1 cellular context compared by ENCODE assay signal in genomic region chr15:59689626-59690236, GRCh38.
TF ChIP-seq lines count a peak whose summit lies in the region.

No MANE protein-coding gene starts in this region.

TF ChIP-seq in K562, 482 proteins besides CTCF, POLR2A, EP300 and RAD21 (continued from another document and continues in another):
- no peak for TF ChIP-seq THRB (CRISPR knock-in tag; conservative IDR thresholded peaks at IDR 0.05)
- TF ChIP-seq ATF7 (IDR thresholded peaks at IDR 0.05): no peak
- TF ChIP-seq CHCHD3 (CRISPR knock-in tag; IDR thresholded peaks at IDR 0.05): no peak
- no peak for TF ChIP-seq FOXM1 (IDR thresholded peaks at IDR 0.05; ENCODE audit: low read depth)
- TF ChIP-seq FOXM1 (CRISPR knock-in tag; IDR thresholded peaks at IDR 0.05; ENCODE audit: low read depth): no peak
- 0 out of 2 replicates have a peak, but pooled peaks have one; percentile 41 for TF ChIP-seq MIER1 (IDR thresholded peaks at IDR 0.05; ENCODE audit: low read depth)
- TF ChIP-seq PRDM10 (IDR thresholded peaks at IDR 0.05; ENCODE audit: partially characterized antibody): peak; percentile 9
- TF ChIP-seq ZNF431 (CRISPR knock-in tag; IDR thresholded peaks at IDR 0.05): no peak
- TF ChIP-seq ZNF586 (CRISPR knock-in tag; conservative IDR thresholded peaks at IDR 0.05): no peak
- no peak for TF ChIP-seq MXI1 (IDR thresholded peaks at IDR 0.05; ENCODE audit: low read depth, low read length)
- TF ChIP-seq, protein P1, sequence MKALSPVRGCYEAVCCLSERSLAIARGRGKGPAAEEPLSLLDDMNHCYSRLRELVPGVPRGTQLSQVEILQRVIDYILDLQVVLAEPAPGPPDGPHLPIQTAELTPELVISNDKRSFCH (CRISPR knock-in tag; IDR thresholded peaks at IDR 0.05): no peak
- TF ChIP-seq, protein P1 (tag; IDR thresholded peaks at IDR 0.05): no peak
- no peak for TF ChIP-seq POLR2H (tag; IDR thresholded peaks at IDR 0.05; ENCODE audit: low read depth)
- no peak for TF ChIP-seq BRF1 (IDR thresholded peaks at IDR 0.05; ENCODE audit: borderline replicate concordance, extremely low read depth, insufficient read length)
- no peak for TF ChIP-seq PTRF (tag; IDR thresholded peaks at IDR 0.05)
- TF ChIP-seq, protein P2, sequence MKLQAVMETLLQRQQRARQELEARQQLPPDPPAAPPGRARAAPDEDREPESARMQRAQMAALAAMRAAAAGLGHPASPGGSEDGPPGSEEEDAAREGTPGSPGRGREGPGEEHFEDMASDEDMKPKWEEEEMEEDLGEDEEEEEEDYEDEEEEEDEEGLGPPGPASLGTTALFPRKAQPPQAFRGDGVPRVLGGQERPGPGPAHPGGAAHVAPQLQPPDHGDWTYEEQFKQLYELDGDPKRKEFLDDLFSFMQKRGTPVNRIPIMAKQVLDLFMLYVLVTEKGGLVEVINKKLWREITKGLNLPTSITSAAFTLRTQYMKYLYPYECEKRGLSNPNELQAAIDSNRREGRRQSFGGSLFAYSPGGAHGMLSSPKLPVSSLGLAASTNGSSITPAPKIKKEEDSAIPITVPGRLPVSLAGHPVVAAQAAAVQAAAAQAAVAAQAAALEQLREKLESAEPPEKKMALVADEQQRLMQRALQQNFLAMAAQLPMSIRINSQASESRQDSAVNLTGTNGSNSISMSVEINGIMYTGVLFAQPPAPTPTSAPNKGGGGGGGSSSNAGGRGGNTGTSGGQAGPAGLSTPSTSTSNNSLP (IDR thresholded peaks at IDR 0.05; ENCODE audit: borderline replicate concordance, low read depth, low read length): peak; percentile 36; the same call in 1 of the 2 replicates
- TF ChIP-seq BCLAF1 (IDR thresholded peaks at IDR 0.05; ENCODE audit: borderline replicate concordance in 1 of 2, control insufficient read depth in 1 of 2, low read depth in 2 of 2, low read length in 1 of 2): no peak
- TF ChIP-seq EP400 (IDR thresholded peaks at IDR 0.05): peak; percentile 54; the same call in 1 of the 2 replicates
- TF ChIP-seq ZNF41 (CRISPR knock-in tag; conservative IDR thresholded peaks at IDR 0.05): no peak
- TF ChIP-seq CSDE1 (IDR thresholded peaks at IDR 0.05): no peak
- peak in 1 of 2 experiments; percentile 57; a peak in 2 of 4 replicates for TF ChIP-seq HDAC1 (IDR thresholded peaks at IDR 0.05)
- TF ChIP-seq TBP (optimal IDR thresholded peaks at IDR 0.05; ENCODE audit: low read depth, low read length): no peak
- no peak for TF ChIP-seq SMARCB1 (IDR thresholded peaks at IDR 0.05; ENCODE audit: insufficient read length, low read depth)
- TF ChIP-seq POU5F1 (IDR thresholded peaks at IDR 0.05; ENCODE audit: borderline replicate concordance, low read depth, low read length, partially characterized antibody): no peak
- TF ChIP-seq NFE2L1 (tag; IDR thresholded peaks at IDR 0.05; ENCODE audit: borderline replicate concordance, low read depth): no peak
- TF ChIP-seq DNMT1 (IDR thresholded peaks at IDR 0.05): peak; percentile 74; the same call in 1 of the 2 replicates
- no peak for TF ChIP-seq NFATC3 (IDR thresholded peaks at IDR 0.05)
- TF ChIP-seq GABPB1 (CRISPR knock-in tag; IDR thresholded peaks at IDR 0.05): no peak
- no peak for TF ChIP-seq FUS (optimal IDR thresholded peaks at IDR 0.05; ENCODE audit: low read depth, low read length)
- TF ChIP-seq HMGN3 (IDR thresholded peaks at IDR 0.05; ENCODE audit: borderline replicate concordance, extremely low read depth, insufficient read length, low read depth, low read length): no peak
- TF ChIP-seq GTF2A2 (tag; IDR thresholded peaks at IDR 0.05): no peak
- no peak for TF ChIP-seq NCOA4 (IDR thresholded peaks at IDR 0.05; ENCODE audit: partially characterized antibody)
- TF ChIP-seq, protein P3, sequence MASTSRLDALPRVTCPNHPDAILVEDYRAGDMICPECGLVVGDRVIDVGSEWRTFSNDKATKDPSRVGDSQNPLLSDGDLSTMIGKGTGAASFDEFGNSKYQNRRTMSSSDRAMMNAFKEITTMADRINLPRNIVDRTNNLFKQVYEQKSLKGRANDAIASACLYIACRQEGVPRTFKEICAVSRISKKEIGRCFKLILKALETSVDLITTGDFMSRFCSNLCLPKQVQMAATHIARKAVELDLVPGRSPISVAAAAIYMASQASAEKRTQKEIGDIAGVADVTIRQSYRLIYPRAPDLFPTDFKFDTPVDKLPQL (IDR thresholded peaks at IDR 0.05; ENCODE audit: extremely low read depth, insufficient read length): no peak
- peak in 1 of 3 experiments; percentile 64 for TF ChIP-seq YY1 (IDR thresholded peaks at IDR 0.05; ENCODE audit: borderline replicate concordance in 1 of 3, control insufficient read depth in 1 of 3, extremely low read depth in 1 of 3, insufficient read depth in 3 of 3, insufficient read length in 1 of 3, insufficient replicate concordance in 2 of 3, low read depth in 1 of 3, low read length in 2 of 3)
- no peak for TF ChIP-seq ZNF217 (CRISPR knock-in tag; IDR thresholded peaks at IDR 0.05)
- TF ChIP-seq MYNN (IDR thresholded peaks at IDR 0.05): no peak
- no peak for TF ChIP-seq MYNN (CRISPR knock-in tag; IDR thresholded peaks at IDR 0.05)
- TF ChIP-seq MCM2 (IDR thresholded peaks at IDR 0.05; ENCODE audit: low read depth): no peak
- TF ChIP-seq, protein P4, sequence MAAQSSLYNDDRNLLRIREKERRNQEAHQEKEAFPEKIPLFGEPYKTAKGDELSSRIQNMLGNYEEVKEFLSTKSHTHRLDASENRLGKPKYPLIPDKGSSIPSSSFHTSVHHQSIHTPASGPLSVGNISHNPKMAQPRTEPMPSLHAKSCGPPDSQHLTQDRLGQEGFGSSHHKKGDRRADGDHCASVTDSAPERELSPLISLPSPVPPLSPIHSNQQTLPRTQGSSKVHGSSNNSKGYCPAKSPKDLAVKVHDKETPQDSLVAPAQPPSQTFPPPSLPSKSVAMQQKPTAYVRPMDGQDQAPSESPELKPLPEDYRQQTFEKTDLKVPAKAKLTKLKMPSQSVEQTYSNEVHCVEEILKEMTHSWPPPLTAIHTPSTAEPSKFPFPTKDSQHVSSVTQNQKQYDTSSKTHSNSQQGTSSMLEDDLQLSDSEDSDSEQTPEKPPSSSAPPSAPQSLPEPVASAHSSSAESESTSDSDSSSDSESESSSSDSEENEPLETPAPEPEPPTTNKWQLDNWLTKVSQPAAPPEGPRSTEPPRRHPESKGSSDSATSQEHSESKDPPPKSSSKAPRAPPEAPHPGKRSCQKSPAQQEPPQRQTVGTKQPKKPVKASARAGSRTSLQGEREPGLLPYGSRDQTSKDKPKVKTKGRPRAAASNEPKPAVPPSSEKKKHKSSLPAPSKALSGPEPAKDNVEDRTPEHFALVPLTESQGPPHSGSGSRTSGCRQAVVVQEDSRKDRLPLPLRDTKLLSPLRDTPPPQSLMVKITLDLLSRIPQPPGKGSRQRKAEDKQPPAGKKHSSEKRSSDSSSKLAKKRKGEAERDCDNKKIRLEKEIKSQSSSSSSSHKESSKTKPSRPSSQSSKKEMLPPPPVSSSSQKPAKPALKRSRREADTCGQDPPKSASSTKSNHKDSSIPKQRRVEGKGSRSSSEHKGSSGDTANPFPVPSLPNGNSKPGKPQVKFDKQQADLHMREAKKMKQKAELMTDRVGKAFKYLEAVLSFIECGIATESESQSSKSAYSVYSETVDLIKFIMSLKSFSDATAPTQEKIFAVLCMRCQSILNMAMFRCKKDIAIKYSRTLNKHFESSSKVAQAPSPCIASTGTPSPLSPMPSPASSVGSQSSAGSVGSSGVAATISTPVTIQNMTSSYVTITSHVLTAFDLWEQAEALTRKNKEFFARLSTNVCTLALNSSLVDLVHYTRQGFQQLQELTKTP (IDR thresholded peaks at IDR 0.05; ENCODE audit: low read depth in 1 of 2, partially characterized antibody in 2 of 2): peak in 1 of 2 experiments; percentile 33
- TF ChIP-seq ZNF511 (CRISPR knock-in tag; IDR thresholded peaks at IDR 0.05): no peak
- TF ChIP-seq, protein P5, sequence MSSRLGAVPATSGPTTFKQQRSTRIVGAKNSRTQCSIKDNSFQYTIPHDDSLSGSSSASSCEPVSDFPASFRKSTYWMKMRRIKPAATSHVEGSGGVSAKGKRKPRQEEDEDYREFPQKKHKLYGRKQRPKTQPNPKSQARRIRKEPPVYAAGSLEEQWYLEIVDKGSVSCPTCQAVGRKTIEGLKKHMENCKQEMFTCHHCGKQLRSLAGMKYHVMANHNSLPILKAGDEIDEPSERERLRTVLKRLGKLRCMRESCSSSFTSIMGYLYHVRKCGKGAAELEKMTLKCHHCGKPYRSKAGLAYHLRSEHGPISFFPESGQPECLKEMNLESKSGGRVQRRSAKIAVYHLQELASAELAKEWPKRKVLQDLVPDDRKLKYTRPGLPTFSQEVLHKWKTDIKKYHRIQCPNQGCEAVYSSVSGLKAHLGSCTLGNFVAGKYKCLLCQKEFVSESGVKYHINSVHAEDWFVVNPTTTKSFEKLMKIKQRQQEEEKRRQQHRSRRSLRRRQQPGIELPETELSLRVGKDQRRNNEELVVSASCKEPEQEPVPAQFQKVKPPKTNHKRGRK (tag; IDR thresholded peaks at IDR 0.05): no peak; the same call in none of the 2 replicates
- TF ChIP-seq PURB (CRISPR knock-in tag; IDR thresholded peaks at IDR 0.05; ENCODE audit: low read depth): no peak
- TF ChIP-seq KHSRP (IDR thresholded peaks at IDR 0.05): no peak
- TF ChIP-seq MED1 (CRISPR knock-in tag; IDR thresholded peaks at IDR 0.05; ENCODE audit: borderline replicate concordance): no peak
